23 cellular contexts compared by ENCODE assay signal in the genomic region with DNA sequence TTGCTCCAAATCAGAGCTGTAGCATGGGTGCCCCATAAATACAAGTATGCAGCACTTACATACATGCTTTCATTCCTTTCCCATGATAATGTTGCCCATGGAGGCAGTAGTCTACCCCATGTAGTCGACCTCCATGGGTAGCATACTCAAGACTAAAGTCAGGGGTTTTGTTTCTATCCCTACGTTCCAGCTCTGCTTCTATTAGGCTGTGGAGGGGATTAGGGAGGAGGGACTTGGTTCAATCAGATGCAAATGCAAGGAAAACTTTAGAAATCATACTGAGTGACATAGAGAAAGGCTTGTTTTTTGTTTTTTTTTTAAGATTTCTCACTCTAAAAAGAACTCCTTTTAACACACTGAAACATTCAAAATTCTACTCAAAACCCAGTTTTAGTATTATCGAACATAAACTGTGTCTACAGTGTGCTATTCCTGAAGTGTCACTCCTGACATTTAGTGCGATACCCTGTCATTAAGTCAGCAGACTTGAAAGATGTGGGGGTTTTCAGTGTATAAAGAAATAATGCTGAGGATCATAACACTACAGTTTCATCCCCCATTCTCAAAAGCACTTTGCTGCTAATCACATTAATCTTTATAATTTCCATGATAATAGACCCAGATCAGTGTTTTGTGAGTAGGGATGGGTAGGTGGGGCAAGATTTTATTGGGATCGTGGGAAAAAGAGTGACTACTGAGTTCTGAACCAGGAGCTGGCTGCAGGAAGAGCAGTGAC. TPM values are rescaled to one million over a fixed set of nuclear protein-coding genes. Genes with fewer than 3 reads are reported as not detected.
"Had no signal": no experiment of that assay in that cellular context is flagged by ENCODE, and none has a peak within 500 bp of the region (broad histone marks: within the 10 kb centered on the region; RNA-seq: fewer than 3 reads in every experiment).

No MANE protein-coding gene starts in this region.

- H3K4me1 ChIP-seq: ascending aorta, body of pancreas had no signal

- H3K36me3 ChIP-seq: ascending aorta had no signal

- H3K4me1 Mint-ChIP-seq: central memory CD8-positive, alpha-beta T cell had no signal

- ATAC-seq: activated naive CD8-positive, alpha-beta T cell treated with anti-CD3 and anti-CD28 coated beads, Interleukin-2, amount 50 U/mL, for 24 hours; activated T-cell treated with anti-CD3 and anti-CD28 coated beads, Interleukin-2, amount 50 U/mL, for 4 hours; body of pancreas had no signal

- H3K27ac ChIP-seq: ascending aorta, body of pancreas had no signal

- H3K27ac Mint-ChIP-seq: activated naive CD4-positive, alpha-beta T cell treated with anti-CD3 and anti-CD28 coated beads, Interleukin-2, amount 50 U/mL, for 72 hours; activated naive CD8-positive, alpha-beta T cell treated with anti-CD3 and anti-CD28 coated beads, Interleukin-2, amount 50 U/mL, for 24 hours; T-helper 1 cell treated with Interleukin-12 subunit alpha and Interleukin-12 subunit beta and Interleukin-4 antibody, amounts not matched to agents 30 μg/mL and 1 μg/mL, for 36 hours had no signal

- DNase-seq: activated CD4-positive, alpha-beta T cell treated with anti-CD3 and anti-CD28 coated beads for 48 hours; activated CD4-positive, alpha-beta T cell treated with anti-CD3 and anti-CD28 coated beads, Interleukin-2, amount 50 U/mL, for 4 hours; activated CD4-positive, CD25-positive, alpha-beta regulatory T cell treated with anti-CD3 and anti-CD28 coated beads, Interleukin-2, amount 50 U/mL, for 72 hours; activated effector memory CD4-positive, alpha-beta T cell treated with anti-CD3 and anti-CD28 coated beads, Interleukin-2, amount 50 U/mL, for 16 hours; activated naive CD4-positive, alpha-beta T cell treated with Interleukin-2 at 50 U/mL for 16 hours; activated naive CD8-positive, alpha-beta T cell treated with anti-CD3 and anti-CD28 coated beads, Interleukin-2, amount 50 U/mL, for 24 hours; activated T-cell treated with anti-CD3 and anti-CD28 coated beads, Interleukin-2, amount 50 U/mL, for 4 hours; amniotic stem cell; body of pancreas; Kasumi-1; NCI-H1105 treated with DMSO at 0.1 percent for 48 hours; NCI-H1436 treated with DMSO at 0.1 percent for 48 hours; NCI-H187 treated with DMSO at 0.1 percent for 48 hours; NCI-H2081 treated with DMSO at 0.1 percent for 48 hours; NCI-H2171 treated with DMSO at 0.1 percent for 48 hours; NCI-H510A treated with DMSO at 0.1 percent for 48 hours; NCI-H69; NK-92 treated with Interleukin-12 subunit alpha and Interleukin-12 subunit beta, amount 100 ng/mL, for 24 hours; SHP77 had no signal

- H3K4me3 Mint-ChIP-seq: activated naive CD8-positive, alpha-beta T cell treated with anti-CD3 and anti-CD28 coated beads, Interleukin-2, amount 50 U/mL, for 24 hours; activated T-cell treated with anti-CD3 and anti-CD28 coated beads, Interleukin-2, amount 50 U/mL, for 4 hours; central memory CD8-positive, alpha-beta T cell; T-helper 1 cell treated with Interleukin-12 subunit alpha and Interleukin-12 subunit beta and Interleukin-4 antibody, amounts not matched to agents 30 μg/mL and 1 μg/mL, for 36 hours had no signal

- H3K4me3 ChIP-seq: ascending aorta, body of pancreas had no signal

- H3K27me3 ChIP-seq: ascending aorta, body of pancreas had no signal

- H3K9me3 Mint-ChIP-seq: activated naive CD8-positive, alpha-beta T cell treated with anti-CD3 and anti-CD28 coated beads, Interleukin-2, amount 50 U/mL, for 24 hours; activated T-cell treated with anti-CD3 and anti-CD28 coated beads, Interleukin-2, amount 50 U/mL, for 4 hours; central memory CD8-positive, alpha-beta T cell; T-helper 1 cell treated with Interleukin-12 subunit alpha and Interleukin-12 subunit beta and Interleukin-4 antibody, amounts not matched to agents 30 μg/mL and 1 μg/mL, for 36 hours had no signal

- H3K36me3 Mint-ChIP-seq: activated naive CD4-positive, alpha-beta T cell treated with anti-CD3 and anti-CD28 coated beads, Interleukin-2, amount 50 U/mL, for 72 hours had no signal

- H3K9me3 ChIP-seq: ascending aorta, body of pancreas had no signal

RNA-seq across cellular contexts. Expression of a gene that starts 40.3 kb away (rescaled TPM):
- total RNA-seq: ascending aorta had no signal
